ENCODE assay signal across 17 cellular contexts in the genomic region with DNA sequence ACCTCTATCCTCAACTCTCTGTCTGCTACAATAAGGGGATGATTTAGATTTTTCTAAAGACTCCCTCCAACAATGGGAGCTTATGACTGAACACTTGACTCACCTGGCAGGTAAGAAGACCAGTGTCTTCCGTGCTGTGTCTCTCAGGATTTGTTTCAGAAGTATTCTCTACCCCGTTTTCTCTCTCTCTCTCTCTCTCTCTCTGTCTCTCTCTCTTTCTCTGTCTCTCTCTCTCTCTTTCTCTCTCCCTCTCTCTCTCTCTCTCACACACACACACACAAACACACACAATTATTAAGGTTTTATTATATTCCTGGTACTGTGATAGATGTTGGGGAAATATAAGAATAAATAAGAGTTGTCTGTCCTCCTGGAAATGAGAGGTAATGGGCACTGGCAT.
"Had no signal": no experiment of that assay in that cellular context is flagged by ENCODE, and none has a peak within 500 bp of the region (broad histone marks: within the 10 kb centered on the region; RNA-seq: fewer than 3 reads in every experiment).

No MANE protein-coding gene starts in this region.

- H3K9me3 Mint-ChIP-seq: activated CD4-positive, alpha-beta T cell treated with anti-CD3 and anti-CD28 coated beads, Interleukin-2, amount 10 ng/mL, durations not matched to agents 7 days and 5 days; neural progenitor cell had no signal

- DNase-seq: activated B cell treated with CpG ODN at 0.5 μM for 24 hours; activated CD4-positive, alpha-beta T cell treated with anti-CD3 and anti-CD28 coated beads, Interleukin-2, amount 10 ng/mL, durations not matched to agents 7 days and 5 days; activated naive CD4-positive, alpha-beta T cell treated with anti-CD3 and anti-CD28 coated beads, Interleukin-2, amount 50 U/mL, for 16 hours; activated T-cell treated with anti-CD3 and anti-CD28 coated beads, Interleukin-2, amount 50 U/mL, for 1 hour; amniotic stem cell; effector CD4-positive, alpha-beta T cell; foreskin melanocyte; heart left ventricle; islet precursor cell; left lung; pancreas; stimulated activated CD4-positive, alpha-beta T cell treated with anti-CD3 and anti-CD28 coated beads, Interleukin-4, amount 100 ng/mL, for 1 hour had no signal

- H3K4me3 ChIP-seq: cardiac muscle cell, heart left ventricle, left lung, neural progenitor cell, pancreas, vagina had no signal

- H3K27me3 ChIP-seq: cardiac muscle cell, heart left ventricle, left lung, neural progenitor cell, pancreas, vagina had no signal

- H3K4me2 ChIP-seq: neural progenitor cell had no signal

- H3K4me1 ChIP-seq: heart left ventricle, left lung, pancreas, vagina had no signal

- H3K36me3 ChIP-seq: cardiac muscle cell, heart left ventricle, left lung, neural progenitor cell, pancreas, vagina had no signal

- H3K36me3 Mint-ChIP-seq: neural progenitor cell had no signal

- H3K9me3 ChIP-seq: heart left ventricle, left lung, pancreas, vagina had no signal

- H3K4me3 Mint-ChIP-seq: activated B cell treated with CpG ODN at 0.5 μM for 24 hours; activated CD4-positive, alpha-beta T cell treated with anti-CD3 and anti-CD28 coated beads, Interleukin-2, amount 10 ng/mL, durations not matched to agents 7 days and 5 days; neural progenitor cell; T-helper 1 cell treated with Interleukin-12 subunit alpha and Interleukin-12 subunit beta and Interleukin-4 antibody, amounts not matched to agents 30 μg/mL and 1 μg/mL, for 36 hours had no signal

- H3K4me1 Mint-ChIP-seq: activated B cell treated with CpG ODN at 0.5 μM for 24 hours; activated CD4-positive, alpha-beta T cell treated with anti-CD3 and anti-CD28 coated beads, Interleukin-2, amount 10 ng/mL, durations not matched to agents 7 days and 5 days had no signal

- ATAC-seq: heart left ventricle, left lung, pancreas, SK-N-SH treated with all-trans-retinoic acid at 6 μM for 48 hours had no signal

- H3K27me3 Mint-ChIP-seq: activated B cell treated with CpG ODN at 0.5 μM for 24 hours; activated CD4-positive, alpha-beta T cell treated with anti-CD3 and anti-CD28 coated beads, Interleukin-2, amount 10 ng/mL, durations not matched to agents 7 days and 5 days had no signal

- H3K9ac ChIP-seq: neural progenitor cell had no signal

- H3K27ac Mint-ChIP-seq: activated B cell treated with CpG ODN at 0.5 μM for 24 hours; activated CD4-positive, alpha-beta T cell treated with anti-CD3 and anti-CD28 coated beads, Interleukin-2, amount 10 ng/mL, durations not matched to agents 7 days and 5 days; neural progenitor cell; T-helper 1 cell treated with Interleukin-12 subunit alpha and Interleukin-12 subunit beta and Interleukin-4 antibody, amounts not matched to agents 30 μg/mL and 1 μg/mL, for 36 hours had no signal

- H3K27ac ChIP-seq: cardiac muscle cell, heart left ventricle, left lung, neural progenitor cell, pancreas, vagina had no signal

- H2AFZ ChIP-seq: neural progenitor cell had no signal
